ENCODE assay signal across 17 cellular contexts in the genomic region with DNA sequence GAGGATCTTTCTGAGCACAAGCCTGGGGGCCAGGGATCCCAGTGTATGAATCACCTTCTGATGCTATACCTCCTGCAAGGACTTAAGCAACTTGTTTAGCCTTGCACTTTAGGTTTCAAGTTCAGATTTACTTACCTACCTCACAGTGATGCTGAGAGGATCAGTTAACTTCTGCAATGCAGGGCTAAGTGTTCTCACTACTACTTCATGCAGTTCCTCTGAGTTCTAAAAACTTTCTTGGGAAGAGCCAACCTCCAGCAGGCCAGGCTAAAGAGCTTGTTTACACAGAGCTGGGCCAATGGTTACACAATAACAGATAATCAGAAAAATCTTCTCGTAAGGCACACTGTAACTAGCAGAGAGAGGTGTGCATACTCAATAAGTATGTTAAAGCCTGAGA. TPM values are rescaled to one million over a fixed set of nuclear protein-coding genes. Genes with fewer than 3 reads are reported as not detected.
DNase-seq lines count a peak whose midpoint lies in the region; ATAC-seq, FAIRE-seq and TF ChIP-seq lines count a peak whose summit lies in the region.
"Had no signal": no experiment of that assay in that cellular context is flagged by ENCODE, and none has a peak within 500 bp of the region (broad histone marks: within the 10 kb centered on the region; RNA-seq: fewer than 3 reads in every experiment).

No MANE protein-coding gene starts in this region.

- no peaks in the 10 kb centered on the region for H3K4me1 ChIP-seq in RWPE2 (ENCODE audit: insufficient read depth, poor library complexity, severe bottlenecking)
- peaks cover 42% of the 10 kb centered on the region for H3K4me1 ChIP-seq in HepG2 (ENCODE audit: insufficient read depth, low read length)
- peaks cover 17% of the 10 kb centered on the region for H3K4me1 ChIP-seq in Caco-2

- H3K27me3 Mint-ChIP-seq in Caco-2 (ENCODE audit: insufficient read depth, unreplicated experiment), result no peaks in the 10 kb centered on the region
- H3K27me3 Mint-ChIP-seq: stimulated activated naive B cell treated with anti-CD40 and anti-IgM and Interleukin-4, amounts not matched to agents 10 μg/mL and 1 μg/mL and 100 μg/mL, for 72 hours had no signal

- CTCF ChIA-PET in HepG2 (lab: Yijun Ruan, JAX; ENCODE audit: low intra/inter-chr PET ratio, low total read pairs), result no interaction called here
- CTCF ChIA-PET in Caco-2 (lab: Charles Lee), result interaction anchor here (1.0 to 1.8 kb wide), 5 partner anchors 10 to 114 kb away, joined by 3 to 6 read pairs (median 3); no protein-coding TSS in a partner anchor

- intact Hi-C loops in HepG2 (cut with micrococcal nuclease; ENCODE audit: unreplicated experiment), result no loop called here
- intact Hi-C loops in Caco-2 (cut with micrococcal nuclease; ENCODE audit: unreplicated experiment), result no loop called here

- H3K79me2 ChIP-seq in HepG2 (ENCODE audit: insufficient read depth, low read length), result peaks cover 3% of the 10 kb centered on the region

- H3K27me3 ChIP-seq in RWPE2 (ENCODE audit: insufficient read depth, poor library complexity, severe bottlenecking) (no peaks in the 10 kb centered on the region), HepG2 (ENCODE audit: control insufficient read depth in 1 of 2, insufficient read depth in 2 of 2, low read length in 2 of 2) (no peaks in the 10 kb centered on the region), Caco-2 (replicated peaks; ENCODE audit: control insufficient read depth, insufficient read depth, low read length) (no peaks in the 10 kb centered on the region)

- no peak overlapping the region for H3K27ac ChIP-seq in RWPE2 (ENCODE audit: poor library complexity, severe bottlenecking)
- H3K27ac ChIP-seq in HepG2 (ENCODE audit: extremely low read length, insufficient read depth, low read length), result peak overlapping the region; percentile 1
- H3K27ac ChIP-seq in temporal lobe (ENCODE audit: low read depth, low read length), result peak overlapping the region; percentile 98
- H3K27ac ChIP-seq: C4-2B had no signal

- H3K4me3 ChIP-seq in RWPE2 (ENCODE audit: severe bottlenecking) (no peak overlapping the region), HepG2 (replicated peaks in 1 of 3; ENCODE audit: insufficient read depth in 1 of 3, low read depth in 2 of 3, low read length in 3 of 3) (no peak overlapping the region; a peak in 1 of 6 replicates), Caco-2 (ENCODE audit: low read depth, low read length) (no peak overlapping the region)
- H3K4me3 ChIP-seq: prostate gland had no signal

- ATAC-seq in RWPE2 (ENCODE audit: low read depth) (peak; percentile 23; the same call in 1 of the 3 replicates), HepG2 (peak; percentile 92), HG02759 (IDR thresholded peaks at IDR 0.05; ENCODE audit: unreplicated experiment) (no peak), GM18861 (IDR thresholded peaks at IDR 0.05; ENCODE audit: unreplicated experiment) (no peak)
- ATAC-seq: stimulated activated naive B cell treated with anti-CD40 and anti-IgM and Interleukin-4, amounts not matched to agents 10 μg/mL and 1 μg/mL and 100 μg/mL, for 72 hours had no signal

- no peak overlapping the region for H3K4me3 Mint-ChIP-seq in Caco-2 (ENCODE audit: unreplicated experiment)
- H3K4me3 Mint-ChIP-seq: stimulated activated naive B cell treated with anti-CD40 and anti-IgM and Interleukin-4, amounts not matched to agents 10 μg/mL and 1 μg/mL and 100 μg/mL, for 72 hours had no signal

- peak; percentile 85 for FAIRE-seq in HepG2 (lab: Jason Lieb, UNC)
- FAIRE-seq: TTC549 had no signal

- WGBS in HepG2 (ENCODE audit: low lambda C conversion rate), result 6% methylated on average over 1 of the region's 1 CpG

- TF ChIP-seq CTCF in RWPE2 (IDR thresholded peaks at IDR 0.05; ENCODE audit: poor library complexity, severe bottlenecking), result no peak
- no peak for TF ChIP-seq CTCF in HepG2 (CRISPR knock-in tag; IDR thresholded peaks at IDR 0.05)
- no peak for TF ChIP-seq CTCF in Caco-2 (IDR thresholded peaks at IDR 0.05; ENCODE audit: insufficient read depth in 1 of 2, low read depth in 1 of 2, low read length in 1 of 2, severe bottlenecking in 1 of 2, unreplicated experiment in 1 of 2)

- peaks cover 2% of the 10 kb centered on the region for H3K9me3 ChIP-seq in RWPE2 (ENCODE audit: severe bottlenecking)
- H3K9me3 ChIP-seq in HepG2 (ENCODE audit: low read length), result no peaks in the 10 kb centered on the region
- H3K9me3 ChIP-seq in Caco-2, result no peaks in the 10 kb centered on the region
- H3K9me3 ChIP-seq: prostate gland had no signal

- H3K36me3 Mint-ChIP-seq in Caco-2 (ENCODE audit: insufficient read depth, unreplicated experiment), result peaks cover 66% of the 10 kb centered on the region

- H2AFZ ChIP-seq in HepG2 (ENCODE audit: low read length), result no peak overlapping the region

- H4K20me1 ChIP-seq in HepG2 (ENCODE audit: insufficient read depth, low read length), result peaks cover 7% of the 10 kb centered on the region; the same call in 1 of the 2 replicates

- H3K27ac Mint-ChIP-seq in Caco-2 (ENCODE audit: unreplicated experiment), result no peak overlapping the region
- H3K27ac Mint-ChIP-seq: stimulated activated naive B cell treated with anti-CD40 and anti-IgM and Interleukin-4, amounts not matched to agents 10 μg/mL and 1 μg/mL and 100 μg/mL, for 72 hours had no signal

- TF ChIP-seq EP300 in HepG2 (IDR thresholded peaks at IDR 0.05; ENCODE audit: low read depth in 2 of 2, low read length in 2 of 2) (peak; percentile 28 to 29; a peak in 2 of 4 replicates), HepG2 (CRISPR knock-in tag; IDR thresholded peaks at IDR 0.05; ENCODE audit: borderline replicate concordance) (no peak)

- no peak for DNase-seq in RWPE2 (ENCODE audit: low spot score)
- peak; percentile 82 for DNase-seq in fibroblast of gingiva (ENCODE audit: low read depth)
- DNase-seq in HepG2 (ENCODE audit: low spot score), result peak; percentile 60
- DNase-seq in Caco-2, result no peak
- no peak for DNase-seq in NCI-H774 (lab: John Stamatoyannopoulos, UW)
- DNase-seq: activated naive CD4-positive, alpha-beta T cell; erythroblast; NCI-H146; NCI-H526; stimulated activated CD4-positive, alpha-beta T cell treated with anti-CD3 and anti-CD28 coated beads, Interleukin-4, amount 100 ng/mL, for 4 hours; stimulated activated naive B cell treated with anti-CD40 and anti-IgM and Interleukin-4, amounts not matched to agents 10 μg/mL and 1 μg/mL and 100 μg/mL, for 72 hours had no signal

- no peak for TF ChIP-seq POLR2A in HepG2 (IDR thresholded peaks at IDR 0.05; ENCODE audit: insufficient read depth in 1 of 2, low read depth in 2 of 2, low read length in 2 of 2)

- no TSS peak for BruUV-seq in HepG2 (replicated peaks; lab: Mats Ljungman, UMichigan)
- no TSS peak for BruUV-seq in Caco-2 (replicated peaks; lab: Mats Ljungman, UMichigan)

- no peaks in the 10 kb centered on the region for H3K9me3 Mint-ChIP-seq in Caco-2 (ENCODE audit: unreplicated experiment)
- H3K9me3 Mint-ChIP-seq: stimulated activated naive B cell treated with anti-CD40 and anti-IgM and Interleukin-4, amounts not matched to agents 10 μg/mL and 1 μg/mL and 100 μg/mL, for 72 hours had no signal

- in situ Hi-C loops in HepG2 (cut with HindIII; ENCODE audit: extremely low pct_ligation_motif_present, low pct_unique_long_range_greater_than_20kb), result no loop called here

- H3K4me1 Mint-ChIP-seq in Caco-2 (ENCODE audit: low read depth, unreplicated experiment), result peaks cover 18% of the 10 kb centered on the region

- H3K36me3 ChIP-seq in RWPE2 (ENCODE audit: low read depth) (peaks cover 75% of the 10 kb centered on the region), HepG2 (replicated peaks in 1 of 2; ENCODE audit: control insufficient read depth in 1 of 2, insufficient read depth in 2 of 2, low read length in 2 of 2) (peaks cover 13 to 50% of the 10 kb centered on the region in 2 experiments), Caco-2 (ENCODE audit: control insufficient read depth, insufficient read depth, low read length) (peaks cover 3% of the 10 kb centered on the region)

- no peak overlapping the region for H3K9ac ChIP-seq in HepG2 (ENCODE audit: insufficient read depth, low read depth, low read length)

- H3K4me2 ChIP-seq in HepG2 (ENCODE audit: low read depth, low read length), result peak overlapping the region; percentile 16; the same call in 1 of the 2 replicates

- POLR2A ChIA-PET in HepG2 (lab: Yijun Ruan, JAX) (interaction anchor here (1.0 to 3.6 kb wide), 8 partner anchors 9 to 125 kb away, joined by 3 to 16 read pairs (median 6); partner anchors contain the start of genes MRPS23, SRSF1 and VEZF1), Caco-2 (lab: Charles Lee) (no interaction called here)

- TF ChIP-seq RAD21 in HepG2 (CRISPR knock-in tag; IDR thresholded peaks at IDR 0.05), result no peak

RNA-seq across cellular contexts. Expression of gene VEZF1, which starts 13.0 kb away (rescaled TPM):
- total RNA-seq in HepG2 (2016; rRNA removed; fragmentation: Illumina TruSeq; extraction: Trizol) (45.9 and 48.0 TPM in 2 replicates), temporal lobe (55.6 TPM), Caco-2 (2022) (52.1 and 54.9 TPM in 2 replicates)
- 8.8 and 10.8 TPM in 2 replicates for total RNA-seq in HepG2 (2016; cell fraction: cytosol; rRNA removed; fragmentation: Illumina TruSeq; extraction: Trizol; ENCODE audit: low read depth)
- total RNA-seq in HepG2 (2016; cell fraction: insoluble cytoplasmic fraction; rRNA removed; fragmentation: Illumina TruSeq; extraction: Trizol), result 41.9 and 43.4 TPM in 2 replicates
- 42.3 and 48.6 TPM in 2 replicates for total RNA-seq in HepG2 (2016; cell fraction: membrane; rRNA removed; fragmentation: Illumina TruSeq; extraction: Trizol)
- total RNA-seq in HepG2 (2016; cell fraction: nucleus; rRNA removed; fragmentation: Illumina TruSeq; extraction: Trizol), result 31.1 and 37.8 TPM in 2 replicates
- polyA plus RNA-seq in HepG2 (2011; rRNA removed), result 41.3 and 49.7 TPM in 2 replicates
- polyA plus RNA-seq in HepG2 (2011; cell fraction: cytosol; rRNA removed), result 27.7 and 34.7 TPM in 2 replicates
- 30.2 and 33.3 TPM in 2 replicates for polyA plus RNA-seq in HepG2 (2011; cell fraction: nucleus; rRNA removed)
- polyA plus RNA-seq in HepG2 (2012), result 38.9 and 45.7 TPM in 2 replicates
- polyA plus RNA-seq in HepG2 (2016; cell fraction: cytosol; fragmentation: Illumina TruSeq; extraction: Trizol; ENCODE audit: low read depth), result 7.1 and 7.4 TPM in 2 replicates
- polyA plus RNA-seq in HepG2 (2016; cell fraction: insoluble cytoplasmic fraction; fragmentation: Illumina TruSeq; extraction: Trizol; ENCODE audit: low read depth), result 34.8 and 42.4 TPM in 2 replicates
- polyA plus RNA-seq in HepG2 (2016; cell fraction: membrane; fragmentation: Illumina TruSeq; extraction: Trizol; ENCODE audit: low read depth), result 22.0 and 25.5 TPM in 2 replicates
- 46.2 and 49.1 TPM in 2 replicates for polyA plus RNA-seq in HepG2 (2016; cell fraction: nucleus; fragmentation: Illumina TruSeq; extraction: Trizol; ENCODE audit: insufficient read depth, low read depth)
- 41.4 and 56.9 TPM in 2 replicates for polyA minus RNA-seq in HepG2 (2011; rRNA and poly(A)+ RNA removed; ENCODE audit: low replicate concordance)
- polyA minus RNA-seq in HepG2 (2011; cell fraction: cytosol; rRNA and poly(A)+ RNA removed), result 31.2 and 37.3 TPM in 2 replicates
- 32.7 and 46.6 TPM in 2 replicates for polyA minus RNA-seq in HepG2 (2011; cell fraction: nucleus; rRNA and poly(A)+ RNA removed)

RNA-seq across cellular contexts. Expression of gene CUEDC1, which starts 19.8 kb away (rescaled TPM):
- 4.2 and 7.4 TPM in 2 replicates for total RNA-seq in HepG2 (2016; rRNA removed; fragmentation: Illumina TruSeq; extraction: Trizol)
- 4.1 and 4.7 TPM in 2 replicates for total RNA-seq in HepG2 (2016; cell fraction: cytosol; rRNA removed; fragmentation: Illumina TruSeq; extraction: Trizol; ENCODE audit: low read depth)
- total RNA-seq in HepG2 (2016; cell fraction: insoluble cytoplasmic fraction; rRNA removed; fragmentation: Illumina TruSeq; extraction: Trizol), result 3.5 and 7.9 TPM in 2 replicates
- 7.6 and 8.6 TPM in 2 replicates for total RNA-seq in HepG2 (2016; cell fraction: membrane; rRNA removed; fragmentation: Illumina TruSeq; extraction: Trizol)
- total RNA-seq in HepG2 (2016; cell fraction: nucleus; rRNA removed; fragmentation: Illumina TruSeq; extraction: Trizol), result 9.6 and 11.9 TPM in 2 replicates
- polyA plus RNA-seq in HepG2 (2011; rRNA removed), result 12.9 and 14.4 TPM in 2 replicates
- 8.1 and 8.6 TPM in 2 replicates for polyA plus RNA-seq in HepG2 (2011; cell fraction: cytosol; rRNA removed)
- 36.7 and 43.5 TPM in 2 replicates for polyA plus RNA-seq in HepG2 (2011; cell fraction: nucleus; rRNA removed)
- polyA plus RNA-seq in HepG2 (2012), result 9.8 and 10.2 TPM in 2 replicates
- polyA plus RNA-seq in HepG2 (2016; cell fraction: cytosol; fragmentation: Illumina TruSeq; extraction: Trizol; ENCODE audit: low read depth), result 9.4 and 11.1 TPM in 2 replicates
- polyA plus RNA-seq in HepG2 (2016; cell fraction: insoluble cytoplasmic fraction; fragmentation: Illumina TruSeq; extraction: Trizol; ENCODE audit: low read depth), result 9.2 and 10.0 TPM in 2 replicates
- 15.4 and 16.0 TPM in 2 replicates for polyA plus RNA-seq in HepG2 (2016; cell fraction: membrane; fragmentation: Illumina TruSeq; extraction: Trizol; ENCODE audit: low read depth)
- 33.7 and 36.2 TPM in 2 replicates for polyA plus RNA-seq in HepG2 (2016; cell fraction: nucleus; fragmentation: Illumina TruSeq; extraction: Trizol; ENCODE audit: insufficient read depth, low read depth)
- 2.9 and 6.8 TPM in 2 replicates for polyA minus RNA-seq in HepG2 (2011; rRNA and poly(A)+ RNA removed; ENCODE audit: low replicate concordance)
- 5.1 and 7.3 TPM in 2 replicates for polyA minus RNA-seq in HepG2 (2011; cell fraction: cytosol; rRNA and poly(A)+ RNA removed)
- 6.6 and 8.2 TPM in 2 replicates for polyA minus RNA-seq in HepG2 (2011; cell fraction: nucleus; rRNA and poly(A)+ RNA removed)
- total RNA-seq in temporal lobe, result 9.1 TPM
- total RNA-seq in Caco-2 (2022), result 27.5 TPM in 2 replicates

RNA-seq across cellular contexts. Expression of gene SRSF1, which starts 32.0 kb away (rescaled TPM):
- 445 and 520 TPM in 2 replicates for total RNA-seq in HepG2 (2016; rRNA removed; fragmentation: Illumina TruSeq; extraction: Trizol)
- total RNA-seq in HepG2 (2016; cell fraction: cytosol; rRNA removed; fragmentation: Illumina TruSeq; extraction: Trizol; ENCODE audit: low read depth), result 40.7 and 51.5 TPM in 2 replicates
- 472 and 528 TPM in 2 replicates for total RNA-seq in HepG2 (2016; cell fraction: insoluble cytoplasmic fraction; rRNA removed; fragmentation: Illumina TruSeq; extraction: Trizol)
- total RNA-seq in HepG2 (2016; cell fraction: membrane; rRNA removed; fragmentation: Illumina TruSeq; extraction: Trizol), result 120 and 137 TPM in 2 replicates
- total RNA-seq in HepG2 (2016; cell fraction: nucleus; rRNA removed; fragmentation: Illumina TruSeq; extraction: Trizol), result 332 and 353 TPM in 2 replicates
- 142 and 144 TPM in 2 replicates for polyA plus RNA-seq in HepG2 (2011; rRNA removed)
- polyA plus RNA-seq in HepG2 (2011; cell fraction: cytosol; rRNA removed), result 61.9 and 82.9 TPM in 2 replicates
- 1,130 and 1,625 TPM in 2 replicates for polyA plus RNA-seq in HepG2 (2011; cell fraction: nucleus; rRNA removed)
- polyA plus RNA-seq in HepG2 (2012), result 96.9 and 161 TPM in 2 replicates
- polyA plus RNA-seq in HepG2 (2016; cell fraction: cytosol; fragmentation: Illumina TruSeq; extraction: Trizol; ENCODE audit: low read depth), result 19.4 and 20.4 TPM in 2 replicates
- polyA plus RNA-seq in HepG2 (2016; cell fraction: insoluble cytoplasmic fraction; fragmentation: Illumina TruSeq; extraction: Trizol; ENCODE audit: low read depth), result 411 and 445 TPM in 2 replicates
- 54.7 and 57.3 TPM in 2 replicates for polyA plus RNA-seq in HepG2 (2016; cell fraction: membrane; fragmentation: Illumina TruSeq; extraction: Trizol; ENCODE audit: low read depth)
- 359 and 383 TPM in 2 replicates for polyA plus RNA-seq in HepG2 (2016; cell fraction: nucleus; fragmentation: Illumina TruSeq; extraction: Trizol; ENCODE audit: insufficient read depth, low read depth)
- 673 and 710 TPM in 2 replicates for polyA minus RNA-seq in HepG2 (2011; rRNA and poly(A)+ RNA removed; ENCODE audit: low replicate concordance)
- polyA minus RNA-seq in HepG2 (2011; cell fraction: cytosol; rRNA and poly(A)+ RNA removed), result 78.3 and 89.3 TPM in 2 replicates
- polyA minus RNA-seq in HepG2 (2011; cell fraction: nucleus; rRNA and poly(A)+ RNA removed), result 1,057 and 1,237 TPM in 2 replicates
- total RNA-seq in temporal lobe, result 217 TPM
- 308 and 325 TPM in 2 replicates for total RNA-seq in Caco-2 (2022)

Comparison
In these comparisons a context has a peak if more than half of its experiments do, and no peak if none do; other contexts are left out.
1. ATAC-seq: peak in RWPE2 (single experiment) and HepG2 (single experiment); none in HG02759 (single experiment) and GM18861 (single experiment).
2. DNase-seq: peak in fibroblast of gingiva (single experiment) and HepG2 (single experiment); none in RWPE2 (single experiment), Caco-2 (0 of 2) and NCI-H774 (single experiment).